ENCODE assay signal across 12 cellular contexts in the genomic region with DNA sequence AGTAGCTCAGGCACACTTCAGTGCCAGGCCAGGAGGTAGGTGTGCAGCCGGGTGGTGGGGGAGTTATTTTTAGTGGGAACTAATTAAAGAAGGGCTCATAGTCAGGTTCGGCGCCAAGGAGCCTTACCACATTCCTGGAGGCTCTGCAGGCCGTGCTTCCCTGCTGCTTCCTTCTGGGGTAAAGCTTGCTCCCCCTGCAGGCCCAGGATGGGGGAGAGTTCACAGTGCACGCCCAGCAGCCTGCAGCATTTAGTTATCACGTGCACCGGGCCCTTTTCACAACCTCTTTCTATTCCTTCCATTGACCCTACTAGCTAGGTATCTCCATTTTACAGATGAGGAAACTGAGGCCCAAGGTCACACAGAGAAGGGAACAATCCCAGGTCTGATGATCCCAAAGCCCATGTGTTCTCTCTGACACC. TPM values are rescaled to one million over a fixed set of nuclear protein-coding genes. Genes with fewer than 3 reads are reported as not detected.
A peak's percentile ranks its signal among the peaks of the same experiment; 100 is the strongest.
DNase-seq lines count a peak whose midpoint lies in the region; ATAC-seq and TF ChIP-seq lines count a peak whose summit lies in the region.
"Had no signal": no experiment of that assay in that cellular context is flagged by ENCODE, and none has a peak within 500 bp of the region (broad histone marks: within the 10 kb centered on the region; RNA-seq: fewer than 3 reads in every experiment).

No MANE protein-coding gene starts in this region.

- POLR2A ChIA-PET in activated CD8-positive, alpha-beta T cell treated with anti-CD3 and anti-CD28 coated beads for 36 hours (lab: Charles Lee) = no interaction called here

- no peak for ATAC-seq in activated CD8-positive, alpha-beta T cell treated with anti-CD3 and anti-CD28 coated beads for 36 hours
- ATAC-seq in GM21786 (IDR thresholded peaks at IDR 0.05; ENCODE audit: unreplicated experiment) = no peak
- ATAC-seq: naive thymus-derived CD8-positive, alpha-beta T cell had no signal

- peak overlapping the region in 47 of 59 donors; percentile 8 to 86 (median 66) for H3K27ac ChIP-seq in dorsolateral prefrontal cortex

- TF ChIP-seq CTCF in dorsolateral prefrontal cortex (IDR thresholded peaks at IDR 0.05 in 54 of 56, conservative IDR thresholded peaks at IDR 0.05 in 2 of 56; ENCODE audit: low read depth in 1 of 56, partially characterized antibody in 56 of 56) (peak in 19 of 56 donors; percentile 7 to 35 (median 20)), osteocyte (IDR thresholded peaks at IDR 0.05) (peak; percentile 21)
- no peak for TF ChIP-seq CTCF in activated CD8-positive, alpha-beta T cell treated with anti-CD3 and anti-CD28 coated beads for 36 hours (IDR thresholded peaks at IDR 0.05)

- H3K27ac Mint-ChIP-seq in osteocyte (ENCODE audit: unreplicated experiment) = no peak overlapping the region
- H3K27ac Mint-ChIP-seq in activated CD8-positive, alpha-beta T cell treated with anti-CD3 and anti-CD28 coated beads for 36 hours = no peak overlapping the region
- H3K27ac Mint-ChIP-seq: naive thymus-derived CD8-positive, alpha-beta T cell had no signal

- peak; percentile 64 for DNase-seq in NCI-H82 (lab: John Stamatoyannopoulos, UW)
- DNase-seq in NCI-H82 treated with DMSO at 0.1 percent for 48 hours (lab: John Stamatoyannopoulos, UW; ENCODE audit: unreplicated experiment) = no peak
- DNase-seq in M059J (ENCODE audit: low read depth) = peak; percentile 18
- DNase-seq in dorsolateral prefrontal cortex = peak in 2 of 10 donors; percentile 46 to 47
- no peak for DNase-seq in osteocyte (ENCODE audit: extremely low spot score, unreplicated experiment)
- no peak for DNase-seq in activated CD8-positive, alpha-beta T cell treated with anti-CD3 and anti-CD28 coated beads for 36 hours
- DNase-seq in SKM-1 treated with dmso at 0.1 percent for 144 hours (lab: John Stamatoyannopoulos, UW; ENCODE audit: unreplicated experiment) = no peak
- DNase-seq: activated naive CD4-positive, alpha-beta T cell treated with anti-CD3 and anti-CD28 coated beads, Interleukin-2, amount 50 U/mL, for 16 hours; AML-193; naive thymus-derived CD8-positive, alpha-beta T cell; NCI-H1092 treated with DMSO at 0.1 percent for 48 hours had no signal

- H3K4me3 Mint-ChIP-seq in osteocyte (ENCODE audit: unreplicated experiment) = no peak overlapping the region
- H3K4me3 Mint-ChIP-seq in activated CD8-positive, alpha-beta T cell treated with anti-CD3 and anti-CD28 coated beads for 36 hours = no peak overlapping the region

- H3K4me3 ChIP-seq in dorsolateral prefrontal cortex = peak overlapping the region in 53 of 59 donors; percentile 18 to 70 (median 48)

- H3K27me3 Mint-ChIP-seq in osteocyte (ENCODE audit: unreplicated experiment) = peaks cover 33% of the 10 kb centered on the region
- H3K27me3 Mint-ChIP-seq in activated CD8-positive, alpha-beta T cell treated with anti-CD3 and anti-CD28 coated beads for 36 hours = peaks cover 31% of the 10 kb centered on the region

- peaks cover 0 to 38% (median 6%) of the 10 kb centered on the region in 45 donors for H3K27me3 ChIP-seq in dorsolateral prefrontal cortex

- H3K4me1 Mint-ChIP-seq in osteocyte (ENCODE audit: unreplicated experiment) = peaks cover 3% of the 10 kb centered on the region
- H3K4me1 Mint-ChIP-seq in activated CD8-positive, alpha-beta T cell treated with anti-CD3 and anti-CD28 coated beads for 36 hours (ENCODE audit: low read depth) = no peaks in the 10 kb centered on the region

- intact Hi-C loops in dorsolateral prefrontal cortex (cut with DNase I) = loop anchor here (5.0 to 10.0 kb wide), 3 partner anchors 77 to 211 kb away; no protein-coding TSS in a partner anchor
- intact Hi-C loops in activated CD8-positive, alpha-beta T cell treated with anti-CD3 and anti-CD28 coated beads for 36 hours (cut with micrococcal nuclease) = no loop called here

- H3K36me3 Mint-ChIP-seq in osteocyte (ENCODE audit: unreplicated experiment) = no peaks in the 10 kb centered on the region
- no peaks in the 10 kb centered on the region for H3K36me3 Mint-ChIP-seq in activated CD8-positive, alpha-beta T cell treated with anti-CD3 and anti-CD28 coated beads for 36 hours (ENCODE audit: low read depth)
- H3K36me3 Mint-ChIP-seq: naive thymus-derived CD8-positive, alpha-beta T cell had no signal

- no peaks in the 10 kb centered on the region for H3K9me3 Mint-ChIP-seq in osteocyte (ENCODE audit: unreplicated experiment)
- H3K9me3 Mint-ChIP-seq in activated CD8-positive, alpha-beta T cell treated with anti-CD3 and anti-CD28 coated beads for 36 hours = no peaks in the 10 kb centered on the region
- H3K9me3 Mint-ChIP-seq: naive thymus-derived CD8-positive, alpha-beta T cell had no signal

- CTCF ChIA-PET in activated CD8-positive, alpha-beta T cell treated with anti-CD3 and anti-CD28 coated beads for 36 hours (lab: Charles Lee) = interaction anchor here (0.9 to 1.3 kb wide), 2 partner anchors 79 to 219 kb away, joined by 4 read pairs; a partner anchor contains a TSS

RNA-seq across cellular contexts. Expression of a gene that starts 2.5 kb away (rescaled TPM):
- 0.07 TPM in 1 of 2 replicates, not detected in the other for total RNA-seq in M059J (2014; rRNA removed; shearing (Covaris generic))
- 10 to 100 TPM; 16.9 to 84.7 (median 42.5) TPM for total RNA-seq in dorsolateral prefrontal cortex
- total RNA-seq in osteocyte = not detected in 2 replicates
- not detected for total RNA-seq in activated CD8-positive, alpha-beta T cell treated with anti-CD3 and anti-CD28 coated beads for 36 hours
- total RNA-seq: naive thymus-derived CD8-positive, alpha-beta T cell had no signal

Comparison
In these comparisons a context has a peak if more than half of its experiments do, and no peak if none do; other contexts are left out.
1. DNase-seq: peak in NCI-H82 (single experiment) and M059J (single experiment); none in NCI-H82 treated with DMSO at 0.1 percent for 48 hours (single experiment), osteocyte (single experiment), activated CD8-positive, alpha-beta T cell treated with anti-CD3 and anti-CD28 coated beads for 36 hours (single experiment) and SKM-1 treated with dmso at 0.1 percent for 144 hours (single experiment).
2. RNA of a gene that starts 2.5 kb away (total RNA-seq): 16.9 to 84.7 TPM in dorsolateral prefrontal cortex; not detected in osteocyte, 0.07 TPM in M059J and not detected in activated CD8-positive, alpha-beta T cell treated with anti-CD3 and anti-CD28 coated beads for 36 hours; every median in the first group is over 10 times any median in the second.